14 cellular contexts compared by ENCODE assay signal in the genomic region with DNA sequence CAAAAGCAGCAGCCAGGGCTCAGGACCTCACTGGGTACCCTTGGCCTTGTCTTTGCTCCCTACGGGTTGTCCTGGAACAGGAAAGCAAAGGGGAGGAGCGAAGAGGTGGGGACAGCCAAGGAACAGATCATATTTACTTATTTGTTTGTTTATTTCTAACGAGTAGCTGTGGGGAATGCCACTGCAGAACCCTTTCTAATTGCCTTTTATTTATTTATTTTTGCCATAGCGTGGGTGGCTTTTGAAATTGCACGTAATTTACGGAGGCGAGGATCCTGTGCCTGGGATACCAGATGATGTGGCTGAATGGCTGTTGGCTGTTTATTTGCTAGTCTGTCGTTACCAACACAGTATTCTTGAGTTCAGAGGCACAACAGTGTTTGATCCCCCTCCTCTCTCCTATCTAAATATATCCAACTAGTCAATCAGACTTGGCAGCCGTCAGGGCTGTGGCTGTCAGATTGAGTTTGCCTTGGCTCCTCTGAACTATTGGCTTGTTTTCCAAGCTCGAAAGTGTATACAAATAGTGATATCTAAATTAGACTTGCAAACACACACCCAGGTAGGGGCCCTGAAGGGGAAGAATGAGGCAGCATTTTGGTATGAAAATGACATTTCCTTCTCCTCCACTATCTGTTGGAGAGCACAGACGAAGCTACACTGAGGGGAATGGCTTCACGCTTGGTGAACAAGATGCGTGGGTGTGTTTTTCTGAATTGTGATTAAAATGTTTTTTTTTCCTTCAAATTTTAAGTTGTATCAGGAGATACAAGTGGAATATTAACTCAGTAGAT.
A peak's percentile ranks its signal among the peaks of the same experiment; 100 is the strongest.
DNase-seq lines count a peak whose midpoint lies in the region; ATAC-seq, FAIRE-seq and TF ChIP-seq lines count a peak whose summit lies in the region.
"Had no signal": no experiment of that assay in that cellular context is flagged by ENCODE, and none has a peak within 500 bp of the region (broad histone marks: within the 10 kb centered on the region; RNA-seq: fewer than 3 reads in every experiment).

No MANE protein-coding gene starts in this region.

- peaks cover 77% of the 10 kb centered on the region for H3K79me2 ChIP-seq in hepatocyte

- H3K9me3 ChIP-seq in hepatocyte (ENCODE audit: low read depth) (no peaks in the 10 kb centered on the region), testis (no peaks in the 10 kb centered on the region)

- DNase-seq in NCI-H345 (lab: John Stamatoyannopoulos, UW) (peak; percentile 22), NCI-H345 treated with DMSO at 0.1 percent for 48 hours (lab: John Stamatoyannopoulos, UW; ENCODE audit: unreplicated experiment) (no peak), RCC 7860 (ENCODE audit: low spot score) (peak; percentile 68), hepatocyte (ENCODE audit: low spot score) (peak; percentile 26), testis (peak; percentile 32), lower leg skin (ENCODE audit: low spot score in 2 of 2) (no peak)
- DNase-seq: KBM-7; stimulated activated CD4-positive, alpha-beta T cell treated with anti-CD3 and anti-CD28 coated beads, Interleukin-4, amount 100 ng/mL, for 24 hours; T1000 had no signal

- H4K20me1 ChIP-seq in hepatocyte (ENCODE audit: insufficient read depth, poor library complexity, severe bottlenecking): no peaks in the 10 kb centered on the region

- H3K27ac ChIP-seq in hepatocyte: peak overlapping the region; percentile 92
- H3K27ac ChIP-seq in testis: peak overlapping the region in 1 of 2 donors; percentile 14

- no peak for TF ChIP-seq POLR2A in testis (IDR thresholded peaks at IDR 0.05)
- no peak for TF ChIP-seq POLR2A in lower leg skin (IDR thresholded peaks at IDR 0.05)

- WGBS in hepatocyte (ENCODE audit: low lambda C conversion rate, missing lambda C conversion rate): 65% methylated on average over 13 of the region's 13 CpGs
- 46 to 60% methylated on average over 13 of the region's 13 CpGs for WGBS in testis, 2 donors
- WGBS in lower leg skin, 2 donors: 41 to 49% methylated on average over 13 of the region's 13 CpGs

- no peak for TF ChIP-seq CTCF in hepatocyte (IDR thresholded peaks at IDR 0.05; ENCODE audit: poor library complexity)
- TF ChIP-seq CTCF in testis (IDR thresholded peaks at IDR 0.05): no peak
- TF ChIP-seq CTCF in lower leg skin (IDR thresholded peaks at IDR 0.05): no peak

- H3K9me2 ChIP-seq in hepatocyte (replicated peaks; ENCODE audit: insufficient read depth): no peaks in the 10 kb centered on the region

- ATAC-seq in GM19328 (IDR thresholded peaks at IDR 0.05; ENCODE audit: unreplicated experiment) (no peak), GM21526 (IDR thresholded peaks at IDR 0.05; ENCODE audit: low FRiP score, unreplicated experiment) (no peak)
- ATAC-seq: natural killer cell treated with Interleukin-12 subunit alpha and Interleukin-12 subunit beta and Interleukin-15 and Interleukin-18, amount 100 ng/mL, for 72 hours had no signal

- intact Hi-C loops in testis (cut with DNase I; ENCODE audit: low total_unique reads): no loop called here
- intact Hi-C loops in lower leg skin (cut with DNase I; ENCODE audit: low total_unique reads): no loop called here

- peak; percentile 88 for FAIRE-seq in RCC 7860 (lab: Jason Lieb, UNC)
- FAIRE-seq: A204.1, colon had no signal

- H3K4me1 ChIP-seq in hepatocyte (ENCODE audit: insufficient read depth): peaks cover 45% of the 10 kb centered on the region
- peaks cover 30% of the 10 kb centered on the region for H3K4me1 ChIP-seq in testis

- H3K27me3 ChIP-seq in hepatocyte: no peaks in the 10 kb centered on the region
- no peaks in the 10 kb centered on the region for H3K27me3 ChIP-seq in testis

- no peak overlapping the region for H2AFZ ChIP-seq in hepatocyte

- H3K36me3 ChIP-seq in hepatocyte (replicated peaks; ENCODE audit: insufficient read depth, low read depth) (no peaks in the 10 kb centered on the region), testis (ENCODE audit: low read depth, missing control alignments) (no peaks in the 10 kb centered on the region)

- H3K4me2 ChIP-seq in hepatocyte: peak overlapping the region; percentile 25

- H3K4me3 ChIP-seq in hepatocyte (no peak overlapping the region), testis (no peak overlapping the region), lower leg skin (ENCODE audit: low read depth, poor library complexity, severe bottlenecking) (no peak overlapping the region)

Comparison
In these comparisons a context has a peak if more than half of its experiments do, and no peak if none do; other contexts are left out.
1. DNase-seq: peak in NCI-H345 (single experiment), RCC 7860 (single experiment), hepatocyte (single experiment) and testis (single experiment); none in NCI-H345 treated with DMSO at 0.1 percent for 48 hours (single experiment) and lower leg skin (0 of 2).